28 cellular contexts compared by ENCODE assay signal in genomic region chr16:54185045-54185444, GRCh38.
"Had no signal": no experiment of that assay in that cellular context is flagged by ENCODE, and none has a peak within 500 bp of the region (broad histone marks: within the 10 kb centered on the region; RNA-seq: fewer than 3 reads in every experiment).

No MANE protein-coding gene starts in this region.

- FAIRE-seq: colon, endometrium, endothelial cell of umbilical vein, frontal cortex had no signal

- H3K9me3 ChIP-seq: colonic mucosa, esophagus muscularis mucosa, esophagus squamous epithelium, gastrocnemius medialis, heart left ventricle, heart right ventricle had no signal

- H3K4me1 ChIP-seq: colonic mucosa, esophagus muscularis mucosa, esophagus squamous epithelium, foreskin keratinocyte, gastrocnemius medialis, gastroesophageal sphincter, heart left ventricle, heart right ventricle had no signal

- H3K27ac ChIP-seq: colonic mucosa, coronary artery, dorsolateral prefrontal cortex, epithelial cell of prostate, esophagus muscularis mucosa, esophagus squamous epithelium, foreskin keratinocyte, gastrocnemius medialis, gastroesophageal sphincter, heart left ventricle, heart right ventricle had no signal

- H3K27me3 ChIP-seq: colonic mucosa, gastrocnemius medialis had no signal

- H3K36me3 ChIP-seq: colonic mucosa, esophagus muscularis mucosa, esophagus squamous epithelium, gastrocnemius medialis, gastroesophageal sphincter, heart left ventricle, heart right ventricle had no signal

- H3K4me3 ChIP-seq: colonic mucosa, coronary artery, dorsolateral prefrontal cortex, esophagus muscularis mucosa, esophagus squamous epithelium, gastrocnemius medialis, gastroesophageal sphincter, heart left ventricle, heart right ventricle had no signal

- ATAC-seq: effector memory CD8-positive, alpha-beta T cell; esophagus mucosa; foreskin keratinocyte; gastrocnemius medialis; gastroesophageal sphincter; heart left ventricle; heart right ventricle had no signal

- DNase-seq: colonic mucosa; cortex of kidney; dermis blood vessel endothelial cell; dorsolateral prefrontal cortex; effector CD4-positive, alpha-beta T cell; effector CD8-positive, alpha-beta T cell; effector memory CD4-positive, alpha-beta T cell; effector memory CD8-positive, alpha-beta T cell; endodermal cell; erythroblast; esophagus squamous epithelium; foreskin fibroblast; foreskin keratinocyte; foreskin melanocyte; gastrocnemius medialis; glutamatergic neuron; head of caudate nucleus; heart left ventricle; heart right ventricle had no signal
